In genomic region chr19:34180709-34181108, GRCh38 we compare ENCODE assay signal across 16 cellular contexts. TPM values are rescaled to one million over a fixed set of nuclear protein-coding genes. Genes with fewer than 3 reads are reported as not detected.
A peak's percentile ranks its signal among the peaks of the same experiment; 100 is the strongest.
DNase-seq lines count a peak whose midpoint lies in the region; ATAC-seq, FAIRE-seq and TF ChIP-seq lines count a peak whose summit lies in the region.
"Had no signal": no experiment of that assay in that cellular context is flagged by ENCODE, and none has a peak within 500 bp of the region (broad histone marks: within the 10 kb centered on the region; RNA-seq: fewer than 3 reads in every experiment).

No MANE protein-coding gene starts in this region.

- intact Hi-C loops in kidney (cut with DNase I): no loop called here

- ATAC-seq in T-helper 17 cell: no peak
- no peak for ATAC-seq in stimulated activated memory B cell treated with anti-CD40 and anti-IgM and Interleukin-4, amounts not matched to agents 10 μg/mL and 1 μg/mL and 100 μg/mL, for 72 hours

- no peaks in the 10 kb centered on the region for H3K36me3 ChIP-seq in kidney (ENCODE audit: control insufficient read depth in 1 of 2, insufficient read depth in 2 of 2, low read length in 2 of 2)

- H3K9ac ChIP-seq in kidney (ENCODE audit: low read length in 2 of 2): peak overlapping the region in 1 of 2 donors; percentile 43
- H3K9ac ChIP-seq: GM23248 had no signal

- H3K4me1 Mint-ChIP-seq in activated naive CD4-positive, alpha-beta T cell treated with anti-CD3 and anti-CD28 coated beads, Interleukin-2, amount 50 U/mL, for 24 hours: peaks cover 90% of the 10 kb centered on the region
- peaks cover 66% of the 10 kb centered on the region for H3K4me1 Mint-ChIP-seq in T-helper 17 cell
- H3K4me1 Mint-ChIP-seq in stimulated activated memory B cell treated with anti-CD40 and anti-IgM and Interleukin-4, amounts not matched to agents 10 μg/mL and 1 μg/mL and 100 μg/mL, for 72 hours: peaks cover 86% of the 10 kb centered on the region

- H3K4me3 ChIP-seq in kidney (ENCODE audit: low read length in 2 of 2): peak overlapping the region; percentile 7 to 26
- H3K4me3 ChIP-seq: esophagus squamous epithelium, GM23248, thyroid gland had no signal

- peaks cover 33 to 61% of the 10 kb centered on the region in 2 donors for H3K4me1 ChIP-seq in kidney (ENCODE audit: control insufficient read depth in 1 of 2, insufficient read depth in 1 of 2, low read depth in 1 of 2, low read length in 2 of 2)

- no peak for DNase-seq in activated naive CD4-positive, alpha-beta T cell (lab: John Stamatoyannopoulos, UW)
- DNase-seq in T-helper 17 cell (no peak), kidney (no peak), NCI-H2171 treated with DMSO at 0.1 percent for 48 hours (lab: John Stamatoyannopoulos, UW) (no peak)
- no peak for DNase-seq in activated CD4-positive, CD25-positive, alpha-beta regulatory T cell treated with anti-CD3 and anti-CD28 coated beads, Interleukin-2, amount 50 U/mL, for 72 hours
- DNase-seq in stimulated activated CD4-positive, alpha-beta T cell treated with anti-CD3 and anti-CD28 coated beads, Interleukin-4, amount 100 ng/mL, for 24 hours: no peak
- DNase-seq: activated CD4-positive, alpha-beta T cell treated with anti-CD3 and anti-CD28 coated beads, Interleukin-2, amount 50 U/mL, for 1 hour; activated T-cell treated with anti-CD3 and anti-CD28 coated beads, Interleukin-2, amount 50 U/mL, for 1 hour; DND-41; esophagus squamous epithelium; GM23248; NCI-H1694 treated with DMSO at 0.1 percent for 48 hours; NCI-H345 had no signal

- H3K27ac Mint-ChIP-seq in activated naive CD4-positive, alpha-beta T cell treated with anti-CD3 and anti-CD28 coated beads, Interleukin-2, amount 50 U/mL, for 24 hours: peak overlapping the region; percentile 85
- H3K27ac Mint-ChIP-seq in T-helper 17 cell: peak overlapping the region; percentile 94
- peak overlapping the region; percentile 64 for H3K27ac Mint-ChIP-seq in stimulated activated memory B cell treated with anti-CD40 and anti-IgM and Interleukin-4, amounts not matched to agents 10 μg/mL and 1 μg/mL and 100 μg/mL, for 72 hours

- no peak overlapping the region for H3K27ac ChIP-seq in kidney (ENCODE audit: low read depth in 2 of 2, low read length in 2 of 2)
- H3K27ac ChIP-seq: esophagus squamous epithelium, GM23248, thyroid gland had no signal

- H3K4me3 Mint-ChIP-seq in activated naive CD4-positive, alpha-beta T cell treated with anti-CD3 and anti-CD28 coated beads, Interleukin-2, amount 50 U/mL, for 24 hours: peak overlapping the region; percentile 31
- H3K4me3 Mint-ChIP-seq in T-helper 17 cell: peak overlapping the region; percentile 66
- peak overlapping the region; percentile 22 for H3K4me3 Mint-ChIP-seq in stimulated activated memory B cell treated with anti-CD40 and anti-IgM and Interleukin-4, amounts not matched to agents 10 μg/mL and 1 μg/mL and 100 μg/mL, for 72 hours

- H3K9me3 Mint-ChIP-seq in activated naive CD4-positive, alpha-beta T cell treated with anti-CD3 and anti-CD28 coated beads, Interleukin-2, amount 50 U/mL, for 24 hours: no peaks in the 10 kb centered on the region
- H3K9me3 Mint-ChIP-seq in stimulated activated memory B cell treated with anti-CD40 and anti-IgM and Interleukin-4, amounts not matched to agents 10 μg/mL and 1 μg/mL and 100 μg/mL, for 72 hours: no peaks in the 10 kb centered on the region

- FAIRE-seq in kidney (lab: Jason Lieb, UNC): no peak

- H3K27me3 Mint-ChIP-seq in activated naive CD4-positive, alpha-beta T cell treated with anti-CD3 and anti-CD28 coated beads, Interleukin-2, amount 50 U/mL, for 24 hours: no peaks in the 10 kb centered on the region
- no peaks in the 10 kb centered on the region for H3K27me3 Mint-ChIP-seq in T-helper 17 cell
- no peaks in the 10 kb centered on the region for H3K27me3 Mint-ChIP-seq in stimulated activated memory B cell treated with anti-CD40 and anti-IgM and Interleukin-4, amounts not matched to agents 10 μg/mL and 1 μg/mL and 100 μg/mL, for 72 hours

- peaks cover 17% of the 10 kb centered on the region for H3K36me3 Mint-ChIP-seq in activated naive CD4-positive, alpha-beta T cell treated with anti-CD3 and anti-CD28 coated beads, Interleukin-2, amount 50 U/mL, for 24 hours
- H3K36me3 Mint-ChIP-seq in T-helper 17 cell (ENCODE audit: low read depth): peaks cover 18% of the 10 kb centered on the region
- H3K36me3 Mint-ChIP-seq in stimulated activated memory B cell treated with anti-CD40 and anti-IgM and Interleukin-4, amounts not matched to agents 10 μg/mL and 1 μg/mL and 100 μg/mL, for 72 hours: peaks cover 42% of the 10 kb centered on the region

- H3K9me3 ChIP-seq in T-helper 17 cell (ENCODE audit: control insufficient read depth, low read length, poor library complexity, severe bottlenecking): no peaks in the 10 kb centered on the region
- no peaks in the 10 kb centered on the region for H3K9me3 ChIP-seq in kidney (ENCODE audit: control insufficient read depth in 1 of 2, low read length in 2 of 2)
- H3K9me3 ChIP-seq: esophagus squamous epithelium, thyroid gland had no signal

- TF ChIP-seq CTCF in kidney (IDR thresholded peaks at IDR 0.05; ENCODE audit: borderline replicate concordance, extremely low read depth, insufficient read depth): no peak

RNA-seq across cellular contexts. Expression of gene LSM14A, which starts 8.4 kb away (rescaled TPM):
- 100 to 1,000 TPM; 150 to 177 TPM for total RNA-seq in T-helper 17 cell
- total RNA-seq in kidney: 114 TPM
- polyA plus RNA-seq in kidney (ENCODE audit: insufficient read depth, low read depth, low replicate concordance): 49.3 TPM
